In the genomic region with DNA sequence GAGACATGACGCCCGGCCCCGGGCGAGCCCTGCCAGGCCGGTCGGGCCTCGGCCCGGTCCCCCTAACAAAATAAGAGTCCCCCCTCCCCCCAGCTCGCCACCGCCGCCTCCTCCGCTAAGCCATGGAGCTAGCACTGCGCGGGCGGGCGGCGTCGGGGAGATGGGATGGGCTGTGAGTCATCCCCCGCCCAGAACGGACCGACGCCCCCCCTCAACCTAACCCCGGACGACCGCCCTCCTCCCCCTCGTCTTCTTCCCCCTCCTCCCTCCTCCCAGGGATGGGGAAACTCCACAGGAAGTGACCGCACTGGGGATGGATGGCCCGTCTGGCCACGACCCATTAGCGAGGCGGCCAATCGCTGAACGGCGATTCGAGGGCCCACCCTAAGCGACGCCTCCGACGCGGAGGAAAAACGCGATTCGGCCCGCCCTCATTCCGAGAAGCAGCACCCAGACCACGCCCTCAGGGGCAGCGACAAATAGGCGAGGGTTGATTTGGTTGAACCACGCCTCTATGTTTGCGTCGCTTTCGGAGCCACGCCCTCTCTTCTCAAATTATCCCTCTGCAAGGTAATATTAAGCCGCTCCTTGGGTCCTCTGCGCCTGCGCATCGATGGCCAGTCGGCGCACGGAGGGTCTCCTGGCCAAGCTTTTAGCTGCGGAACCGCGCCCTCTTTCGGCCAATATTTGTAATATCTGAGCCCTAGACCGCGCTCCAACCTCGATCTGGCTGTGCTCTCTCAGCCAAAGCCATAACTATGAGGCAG, we compare ENCODE assay signal across 8 cellular contexts. TPM values are rescaled to one million over a fixed set of nuclear protein-coding genes. Genes with fewer than 3 reads are reported as not detected.
DNase-seq lines count a peak whose midpoint lies in the region; ATAC-seq and TF ChIP-seq lines count a peak whose summit lies in the region.

A gene with protein sequence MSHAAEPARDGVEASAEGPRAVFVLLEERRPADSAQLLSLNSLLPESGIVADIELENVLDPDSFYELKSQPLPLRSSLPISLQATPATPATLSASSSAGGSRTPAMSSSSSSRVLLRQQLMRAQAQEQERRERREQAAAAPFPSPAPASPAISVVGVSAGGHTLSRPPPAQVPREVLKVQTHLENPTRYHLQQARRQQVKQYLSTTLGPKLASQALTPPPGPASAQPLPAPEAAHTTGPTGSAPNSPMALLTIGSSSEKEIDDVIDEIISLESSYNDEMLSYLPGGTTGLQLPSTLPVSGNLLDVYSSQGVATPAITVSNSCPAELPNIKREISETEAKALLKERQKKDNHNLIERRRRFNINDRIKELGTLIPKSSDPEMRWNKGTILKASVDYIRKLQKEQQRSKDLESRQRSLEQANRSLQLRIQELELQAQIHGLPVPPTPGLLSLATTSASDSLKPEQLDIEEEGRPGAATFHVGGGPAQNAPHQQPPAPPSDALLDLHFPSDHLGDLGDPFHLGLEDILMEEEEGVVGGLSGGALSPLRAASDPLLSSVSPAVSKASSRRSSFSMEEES (minus strand): TSS at position 138 of the 767 bp plus-strand sequence. CDS start 131 bp downstream, at position 7.

- H3K9ac ChIP-seq in SK-N-SH, result peak within 1 kb of the TSS; percentile 92

- peaks cover 46% of the 10 kb centered on the region for H3K79me2 ChIP-seq in SK-N-SH (ENCODE audit: insufficient read depth)

- WGBS in SK-N-SH (ENCODE audit: low lambda C conversion rate), result 29% methylated on average over 33 of the region's 67 CpGs
- WGBS in gastroesophageal sphincter (ENCODE audit: low coverage in 1 of 2), 2 donors, result 0 to 17% methylated on average over 9 to 13 of the region's 67 CpGs

- no peaks in the 10 kb centered on the region for H3K9me2 ChIP-seq in SK-N-SH

- H3K27me3 ChIP-seq in GM06990 (replicated peaks; ENCODE audit: control insufficient read depth, insufficient read depth, low read length) (no peaks in the 10 kb centered on the region), SK-N-SH (ENCODE audit: insufficient read depth) (peaks cover 20% of the 10 kb centered on the region; the same call in 1 of the 2 replicates), gastroesophageal sphincter (no peaks in the 10 kb centered on the region)

- peak within 1 kb of the TSS; percentile 65; the same call in 1 of the 2 replicates for H2AFZ ChIP-seq in SK-N-SH (ENCODE audit: low read depth)

- H3F3A ChIP-seq in SK-N-SH (replicated peaks; ENCODE audit: insufficient read depth), result peaks cover 16% of the 10 kb centered on the region

- peak; percentile 93 for DNase-seq in GM06990 (ENCODE audit: extremely low read depth, insufficient read length)
- peak; percentile 90 for DNase-seq in NCI-H1048 (lab: John Stamatoyannopoulos, UW)
- peak; percentile 94 for DNase-seq in SK-N-SH
- DNase-seq in activated naive CD4-positive, alpha-beta T cell treated with anti-CD3 and anti-CD28 coated beads, Interleukin-2, amount 50 U/mL, for 16 hours, result peak; percentile 96
- DNase-seq in non-pigmented ciliary epithelial cell (ENCODE audit: low read depth), result peak; percentile 93
- DNase-seq in superior temporal gyrus (ENCODE audit: extremely low spot score), result peak; percentile 97

- peak within 1 kb of the TSS; percentile 75 for H3K4me3 ChIP-seq in GM06990 (replicated peaks; ENCODE audit: low read depth, low read length)
- peak within 1 kb of the TSS; percentile 63 to 76 for H3K4me3 ChIP-seq in SK-N-SH (ENCODE audit: low read depth in 2 of 2, low read length in 1 of 2)
- H3K4me3 ChIP-seq in gastroesophageal sphincter, result peak within 1 kb of the TSS; percentile 84 to 100

- H3K9me3 ChIP-seq in SK-N-SH (no peaks in the 10 kb centered on the region), gastroesophageal sphincter (no peaks in the 10 kb centered on the region)

- TF ChIP-seq EP300 in SK-N-SH (IDR thresholded peaks at IDR 0.05; ENCODE audit: borderline replicate concordance in 1 of 2, low read depth in 1 of 2, low read length in 1 of 2) (no peak), gastroesophageal sphincter (IDR thresholded peaks at IDR 0.05) (no peak)

- ATAC-seq in HG02588 (IDR thresholded peaks at IDR 0.05; ENCODE audit: unreplicated experiment) (peak; percentile 93), gastroesophageal sphincter (peak; percentile 91)

- peak within 1 kb of the TSS; percentile 81 for H3K4me2 ChIP-seq in SK-N-SH

- H3K36me3 ChIP-seq in GM06990 (ENCODE audit: control insufficient read depth, insufficient read depth, low read length), result peaks cover 3% of the 10 kb centered on the region; the same call in 1 of the 2 replicates
- H3K36me3 ChIP-seq in SK-N-SH (replicated peaks in 1 of 2; ENCODE audit: control insufficient read depth in 1 of 2, insufficient read depth in 2 of 2, low read length in 1 of 2), result peaks cover 0 to 3% of the 10 kb centered on the region in 2 experiments
- H3K36me3 ChIP-seq in gastroesophageal sphincter, result peaks cover 0 to 12% of the 10 kb centered on the region in 2 donors

- peak; percentile 70 for TF ChIP-seq RAD21 in SK-N-SH (IDR thresholded peaks at IDR 0.05; ENCODE audit: low read length)

- CTCF ChIA-PET in SK-N-SH (lab: Yijun Ruan, JAX), result interaction anchor here (0.7 to 2.2 kb wide), 7 partner anchors 15 to 412 kb away, joined by 3 to 5 read pairs (median 3); partner anchors contain the start of gene CCDC120

- H3K27ac ChIP-seq in SK-N-SH (ENCODE audit: low read depth in 2 of 2, low read length in 1 of 2), result peak within 1 kb of the TSS; percentile 68 to 83
- H3K27ac ChIP-seq in gastroesophageal sphincter, result peak within 1 kb of the TSS; percentile 97 to 100 (median 98)

- peak; percentile 53 for TF ChIP-seq CTCF in GM06990 (IDR thresholded peaks at IDR 0.05; ENCODE audit: insufficient read depth, low read length, poor library complexity, severe bottlenecking)
- peak; percentile 62 for TF ChIP-seq CTCF in SK-N-SH (IDR thresholded peaks at IDR 0.05)
- peak in 3 of 4 experiments; percentile 58 to 74 (median 65) for TF ChIP-seq CTCF in gastroesophageal sphincter (IDR thresholded peaks at IDR 0.05)

- no peaks in the 10 kb centered on the region for H4K20me1 ChIP-seq in SK-N-SH (ENCODE audit: insufficient read depth)

- H3K4me1 ChIP-seq in SK-N-SH (ENCODE audit: control insufficient read depth in 1 of 2, insufficient read depth in 2 of 2, low read depth in 1 of 2, low read length in 1 of 2) (peaks cover 8 to 17% of the 10 kb centered on the region in 2 experiments; a peak in 3 of 4 replicates), gastroesophageal sphincter (peaks cover 5 to 32% (median 9%) of the 10 kb centered on the region in 3 donors)

- POLR2A ChIA-PET in SK-N-SH (lab: Yijun Ruan, JAX), result interaction anchor here (2.1 kb wide), 1 partner anchor 41 kb away, joined by 5 read pairs; the partner anchor contains the start of gene GRIPAP1

- peak; percentile 81 to 84 for TF ChIP-seq POLR2A in gastroesophageal sphincter (IDR thresholded peaks at IDR 0.05)

TF ChIP-seq in SK-N-SH, 30 proteins besides CTCF, POLR2A, EP300 and RAD21 (continues in another document):
- TF ChIP-seq ELF1 (IDR thresholded peaks at IDR 0.05) (no peak), GATA2 (CRISPR knock-in tag; IDR thresholded peaks at IDR 0.05) (no peak), NRF1 (IDR thresholded peaks at IDR 0.05; ENCODE audit: low read depth, low read length) (peak; percentile 88), REST (IDR thresholded peaks at IDR 0.05; ENCODE audit: low read depth, low read length) (no peak), TCF12 (IDR thresholded peaks at IDR 0.05) (no peak; the same call in 1 of the 2 replicates), PBX3 (IDR thresholded peaks at IDR 0.05) (peak; percentile 63)
- TF ChIP-seq, protein P1, sequence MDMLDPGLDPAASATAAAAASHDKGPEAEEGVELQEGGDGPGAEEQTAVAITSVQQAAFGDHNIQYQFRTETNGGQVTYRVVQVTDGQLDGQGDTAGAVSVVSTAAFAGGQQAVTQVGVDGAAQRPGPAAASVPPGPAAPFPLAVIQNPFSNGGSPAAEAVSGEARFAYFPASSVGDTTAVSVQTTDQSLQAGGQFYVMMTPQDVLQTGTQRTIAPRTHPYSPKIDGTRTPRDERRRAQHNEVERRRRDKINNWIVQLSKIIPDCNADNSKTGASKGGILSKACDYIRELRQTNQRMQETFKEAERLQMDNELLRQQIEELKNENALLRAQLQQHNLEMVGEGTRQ (IDR thresholded peaks at IDR 0.05; ENCODE audit: borderline replicate concordance, low read depth, low read length), result no peak

RNA-seq across cellular contexts. Expression of the gene that starts here (rescaled TPM):
- polyA plus RNA-seq in SK-N-SH (2012; rRNA removed), result 14.0 and 14.6 TPM in 2 replicates
- 7.5 and 10.4 TPM in 2 replicates for polyA plus RNA-seq in SK-N-SH (2012; cell fraction: cytosol; rRNA removed)
- 24.4 and 28.5 TPM in 2 replicates for polyA plus RNA-seq in SK-N-SH (2012; cell fraction: nucleus; rRNA removed)
- total RNA-seq in gastroesophageal sphincter, result 100 to 1,000 TPM in 3 of 4 donors, 10 to 100 TPM in 1; 85.8 to 165 (median 107) TPM

Comparison
In these comparisons a context has a peak if more than half of its experiments do, and no peak if none do; other contexts are left out.
1. Peak in every context shown above with its lines: DNase-seq, ATAC-seq, H3K4me3 ChIP-seq and H3K27ac ChIP-seq.